ENCODE assay signal across 15 cellular contexts in the genomic region with DNA sequence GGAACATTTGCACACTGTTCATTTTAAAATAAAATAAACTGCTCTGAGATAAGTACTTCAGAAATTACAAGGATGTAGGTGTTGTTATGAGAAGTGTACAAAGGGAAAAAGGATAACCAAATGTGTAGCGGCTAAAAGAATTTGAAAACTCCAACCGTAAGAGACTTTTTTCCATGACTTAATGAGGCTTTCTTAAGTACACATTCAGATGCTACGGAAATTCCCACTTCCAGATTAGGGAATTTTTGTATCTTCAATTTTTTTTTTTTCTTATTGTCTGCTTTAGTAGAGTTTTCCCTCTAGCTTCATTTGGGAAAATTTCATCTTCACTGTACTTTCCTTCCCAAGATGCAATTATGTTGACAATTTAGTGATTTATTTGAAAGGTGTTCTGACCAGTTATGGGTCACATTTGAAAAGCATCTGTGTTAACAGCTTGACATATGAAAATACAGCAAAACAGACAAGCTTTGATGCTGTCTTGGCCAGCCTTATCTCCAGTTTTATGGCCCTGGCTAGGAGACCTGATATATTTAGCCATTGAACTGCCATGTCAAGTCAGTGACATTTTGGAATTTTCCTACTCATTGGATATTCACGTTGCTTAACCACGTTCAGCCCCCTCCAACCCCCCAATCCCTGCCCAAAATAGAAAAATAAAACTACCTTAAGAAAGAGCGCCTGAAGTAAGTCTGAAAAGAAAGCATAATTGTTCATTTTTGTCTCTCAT.
DNase-seq lines count a peak whose midpoint lies in the region; ATAC-seq, FAIRE-seq and TF ChIP-seq lines count a peak whose summit lies in the region.
"Had no signal": no experiment of that assay in that cellular context is flagged by ENCODE, and none has a peak within 500 bp of the region (broad histone marks: within the 10 kb centered on the region; RNA-seq: fewer than 3 reads in every experiment).

No MANE protein-coding gene starts in this region.

- peaks cover 54% of the 10 kb centered on the region for H3K4me1 Mint-ChIP-seq in astrocyte (ENCODE audit: low read depth, unreplicated experiment)
- H3K4me1 Mint-ChIP-seq in naive thymus-derived CD4-positive, alpha-beta T cell = no peaks in the 10 kb centered on the region
- H3K4me1 Mint-ChIP-seq: stimulated activated memory B cell treated with anti-CD40 and anti-IgM and Interleukin-4, amounts not matched to agents 10 μg/mL and 1 μg/mL and 100 μg/mL, for 72 hours had no signal

- H3K4me3 Mint-ChIP-seq in astrocyte (ENCODE audit: unreplicated experiment) = no peak overlapping the region
- no peak overlapping the region for H3K4me3 Mint-ChIP-seq in naive thymus-derived CD4-positive, alpha-beta T cell
- H3K4me3 Mint-ChIP-seq: stimulated activated memory B cell treated with anti-CD40 and anti-IgM and Interleukin-4, amounts not matched to agents 10 μg/mL and 1 μg/mL and 100 μg/mL, for 72 hours had no signal

- DNase-seq in HTR-8/SVneo (ENCODE audit: insufficient read length, low spot score) (no peak), astrocyte (ENCODE audit: low read depth) (peak; percentile 93), kidney glomerular epithelial cell (lab: John Stamatoyannopoulos, UW) (peak; percentile 83), spleen (no peak), lower leg skin (ENCODE audit: low spot score in 2 of 2) (no peak)
- no peak for DNase-seq in naive thymus-derived CD4-positive, alpha-beta T cell
- DNase-seq: NK-92 treated with Interleukin-12 subunit alpha and Interleukin-12 subunit beta, amount 100 ng/mL, for 24 hours; SW 1271 had no signal

- 69 to 87% (median 83%) methylated on average over 6 of the region's 6 CpGs for WGBS in spleen, 5 donors
- WGBS in lower leg skin, 2 donors = 72% methylated on average over 6 of the region's 6 CpGs

- H3K79me2 ChIP-seq in astrocyte (ENCODE audit: insufficient read depth, low read length) = peaks cover 76% of the 10 kb centered on the region
- H3K79me2 ChIP-seq: parathyroid adenoma had no signal

- H3K27me3 Mint-ChIP-seq in astrocyte (ENCODE audit: low read depth, unreplicated experiment) = no peaks in the 10 kb centered on the region
- H3K27me3 Mint-ChIP-seq in naive thymus-derived CD4-positive, alpha-beta T cell = peaks cover 0 to 7% (median 0%) of the 10 kb centered on the region in 5 donors
- H3K27me3 Mint-ChIP-seq: stimulated activated memory B cell treated with anti-CD40 and anti-IgM and Interleukin-4, amounts not matched to agents 10 μg/mL and 1 μg/mL and 100 μg/mL, for 72 hours had no signal

- intact Hi-C loops in spleen (cut with DNase I; ENCODE audit: low total_unique reads) (no loop called here), lower leg skin (cut with DNase I; ENCODE audit: low total_unique reads) (no loop called here)
- intact Hi-C loops in naive thymus-derived CD4-positive, alpha-beta T cell (cut with micrococcal nuclease) = no loop called here

- H3K4me3 ChIP-seq in astrocyte (ENCODE audit: insufficient read depth, low read depth, low read length) (no peak overlapping the region), spleen (no peak overlapping the region), lower leg skin (ENCODE audit: low read depth, poor library complexity, severe bottlenecking) (no peak overlapping the region)
- no peak overlapping the region for H3K4me3 ChIP-seq in naive thymus-derived CD4-positive, alpha-beta T cell (ENCODE audit: low read length)

- H3K27ac ChIP-seq in astrocyte (ENCODE audit: low read depth, low read length) (peak overlapping the region; percentile 64), spleen (peak overlapping the region in 5 of 8 donors; percentile 5 to 57 (median 19))
- H3K27ac ChIP-seq in naive thymus-derived CD4-positive, alpha-beta T cell (ENCODE audit: low read depth, low read length) = no peak overlapping the region
- H3K27ac ChIP-seq: C4-2B, HL-60, parathyroid adenoma had no signal

- no peak for TF ChIP-seq CTCF in astrocyte (IDR thresholded peaks at IDR 0.05; ENCODE audit: insufficient read depth, low read depth, low read length)
- peak in 1 of 11 experiments; percentile 13 for TF ChIP-seq CTCF in spleen (IDR thresholded peaks at IDR 0.05 in 8 of 11, conservative IDR thresholded peaks at IDR 0.05 in 3 of 11)
- no peak for TF ChIP-seq CTCF in lower leg skin (IDR thresholded peaks at IDR 0.05)

- H3K4me2 ChIP-seq in astrocyte (ENCODE audit: low read length) = no peak overlapping the region

- H3K4me1 ChIP-seq in astrocyte (ENCODE audit: insufficient read depth, low read length) (peaks cover 35% of the 10 kb centered on the region), spleen (peaks cover 0 to 15% (median 0%) of the 10 kb centered on the region in 6 donors)
- no peaks in the 10 kb centered on the region for H3K4me1 ChIP-seq in naive thymus-derived CD4-positive, alpha-beta T cell (ENCODE audit: control insufficient read depth in 2 of 2, insufficient read depth in 2 of 2, low read length in 2 of 2)
- H3K4me1 ChIP-seq: parathyroid adenoma had no signal

- H3K36me3 Mint-ChIP-seq in astrocyte (ENCODE audit: low read depth, unreplicated experiment) = peaks cover 4% of the 10 kb centered on the region
- H3K36me3 Mint-ChIP-seq in naive thymus-derived CD4-positive, alpha-beta T cell = no peaks in the 10 kb centered on the region
- H3K36me3 Mint-ChIP-seq: stimulated activated memory B cell treated with anti-CD40 and anti-IgM and Interleukin-4, amounts not matched to agents 10 μg/mL and 1 μg/mL and 100 μg/mL, for 72 hours had no signal

- H4K20me1 ChIP-seq in astrocyte (ENCODE audit: insufficient read depth, low read length) = no peaks in the 10 kb centered on the region

- H3K9me3 Mint-ChIP-seq in astrocyte (ENCODE audit: unreplicated experiment) = peaks cover 2% of the 10 kb centered on the region
- no peaks in the 10 kb centered on the region for H3K9me3 Mint-ChIP-seq in naive thymus-derived CD4-positive, alpha-beta T cell
- H3K9me3 Mint-ChIP-seq: stimulated activated memory B cell treated with anti-CD40 and anti-IgM and Interleukin-4, amounts not matched to agents 10 μg/mL and 1 μg/mL and 100 μg/mL, for 72 hours had no signal

- H3K9ac ChIP-seq in astrocyte (ENCODE audit: low read length) = peak overlapping the region; percentile 42
- H3K9ac ChIP-seq: parathyroid adenoma had no signal

- peak; percentile 23 for FAIRE-seq in HTR-8/SVneo (lab: Jason Lieb, UNC)
- FAIRE-seq in astrocyte (lab: Jason Lieb, UNC) = no peak
- FAIRE-seq: H54 had no signal

- TF ChIP-seq POLR2A in spleen (IDR thresholded peaks at IDR 0.05) (no peak), lower leg skin (IDR thresholded peaks at IDR 0.05) (no peak)

- H3K27me3 ChIP-seq in astrocyte (ENCODE audit: insufficient read depth, low read length) (no peaks in the 10 kb centered on the region), spleen (replicated peaks in 1 of 7) (no peaks in the 10 kb centered on the region)
- no peaks in the 10 kb centered on the region for H3K27me3 ChIP-seq in naive thymus-derived CD4-positive, alpha-beta T cell (ENCODE audit: control insufficient read depth in 2 of 2, insufficient read depth in 2 of 2, low read length in 2 of 2)

- H3K36me3 ChIP-seq in astrocyte (ENCODE audit: insufficient read depth, low read length) (peaks cover 9% of the 10 kb centered on the region), spleen (peaks cover 0 to 7% (median 0%) of the 10 kb centered on the region in 6 donors)
- no peaks in the 10 kb centered on the region for H3K36me3 ChIP-seq in naive thymus-derived CD4-positive, alpha-beta T cell (ENCODE audit: control insufficient read depth in 2 of 3, insufficient read depth in 3 of 3, low read length in 3 of 3)

- POLR2A ChIA-PET in naive thymus-derived CD4-positive, alpha-beta T cell (lab: Charles Lee) = no interaction called here

- ATAC-seq in naive thymus-derived CD4-positive, alpha-beta T cell = no peak
- ATAC-seq in HG03469 (IDR thresholded peaks at IDR 0.05; ENCODE audit: unreplicated experiment) = no peak
- ATAC-seq: activated CD4-positive, CD25-positive, alpha-beta regulatory T cell treated with anti-CD3 and anti-CD28 coated beads, Interleukin-2, amount 50 U/mL, for 24 hours; stimulated activated memory B cell treated with anti-CD40 and anti-IgM and Interleukin-4, amounts not matched to agents 10 μg/mL and 1 μg/mL and 100 μg/mL, for 72 hours had no signal

- H3K27ac Mint-ChIP-seq in astrocyte (ENCODE audit: unreplicated experiment) = no peak overlapping the region
- no peak overlapping the region for H3K27ac Mint-ChIP-seq in naive thymus-derived CD4-positive, alpha-beta T cell
- H3K27ac Mint-ChIP-seq: stimulated activated memory B cell treated with anti-CD40 and anti-IgM and Interleukin-4, amounts not matched to agents 10 μg/mL and 1 μg/mL and 100 μg/mL, for 72 hours had no signal

- H2AFZ ChIP-seq in astrocyte (ENCODE audit: low read depth, low read length) = no peak overlapping the region
- H2AFZ ChIP-seq: parathyroid adenoma had no signal

- H3K9me3 ChIP-seq in astrocyte (ENCODE audit: insufficient read depth, low read depth, low read length) = no peaks in the 10 kb centered on the region
- H3K9me3 ChIP-seq in spleen = no peaks in the 10 kb centered on the region
- H3K9me3 ChIP-seq in naive thymus-derived CD4-positive, alpha-beta T cell (ENCODE audit: control insufficient read depth in 2 of 3, low read length in 3 of 3) = no peaks in the 10 kb centered on the region

- CTCF ChIA-PET in naive thymus-derived CD4-positive, alpha-beta T cell (lab: Charles Lee) = no interaction called here

Comparison
In these comparisons a context has a peak if more than half of its experiments do, and no peak if none do; other contexts are left out.
1. DNase-seq: peak in astrocyte (single experiment) and kidney glomerular epithelial cell (single experiment); none in HTR-8/SVneo (single experiment), spleen (single experiment), lower leg skin (0 of 2) and naive thymus-derived CD4-positive, alpha-beta T cell (0 of 9).